Comparison of ENCODE assay signal across 24 cellular contexts in genomic region chr18:78017869-78018268, GRCh38.
DNase-seq lines count a peak whose midpoint lies in the region; ATAC-seq and TF ChIP-seq lines count a peak whose summit lies in the region.
"Had no signal": no experiment of that assay in that cellular context is flagged by ENCODE, and none has a peak within 500 bp of the region (broad histone marks: within the 10 kb centered on the region; RNA-seq: fewer than 3 reads in every experiment).

No MANE protein-coding gene starts in this region.

- H3K14ac ChIP-seq in H9 (ENCODE audit: insufficient read depth, low read length), result 0 out of 2 replicates have a peak overlapping the region, but pooled peaks have one; percentile 29

- peaks cover 3% of the 10 kb centered on the region for H3K23me2 ChIP-seq in H9 (ENCODE audit: insufficient read length, low read depth, low read length, poor library complexity, severe bottlenecking)

- no peaks in the 10 kb centered on the region for H3K79me1 ChIP-seq in H9 (ENCODE audit: insufficient read depth, low read depth, low read length, poor library complexity, severe bottlenecking)

- no peak for TF ChIP-seq EP300 in upper lobe of left lung (IDR thresholded peaks at IDR 0.05)

- intact Hi-C loops in Right ventricle myocardium inferior (cut with DNase I), result no loop called here
- intact Hi-C loops in heart right ventricle (cut with DNase I), result no loop called here

- H3K79me2 ChIP-seq in H9 (ENCODE audit: insufficient read depth, low read length), result no peaks in the 10 kb centered on the region

- H2BK12ac ChIP-seq in H9 (ENCODE audit: insufficient read length, low read depth, low read length), result no peak overlapping the region

- no peak overlapping the region for H3K27ac Mint-ChIP-seq in H9
- H3K27ac Mint-ChIP-seq in stimulated activated effector memory CD8-positive, alpha-beta T cell treated with anti-CD3 and anti-CD28 coated beads, Interleukin-12 subunit alpha, Interleukin-12 subunit beta, amount 100 ng/mL, for 72 hours, result no peak overlapping the region
- H3K27ac Mint-ChIP-seq in endodermal cell, result no peak overlapping the region
- H3K27ac Mint-ChIP-seq: B cell; CD4-positive, alpha-beta T cell; CD8-positive, alpha-beta T cell had no signal

- no peak overlapping the region for H3K56ac ChIP-seq in H9 (ENCODE audit: insufficient read length, low read depth, low read length)

- H3K36me3 ChIP-seq in heart right ventricle, result no peaks in the 10 kb centered on the region
- H3K36me3 ChIP-seq in upper lobe of left lung, result no peaks in the 10 kb centered on the region
- no peaks in the 10 kb centered on the region for H3K36me3 ChIP-seq in effector memory CD4-positive, alpha-beta T cell (ENCODE audit: control insufficient read depth, insufficient read depth, low read length)
- no peaks in the 10 kb centered on the region for H3K36me3 ChIP-seq in endodermal cell (ENCODE audit: control insufficient read depth, insufficient read depth, low read length)
- H3K36me3 ChIP-seq: BLaER1 treated with 17β-estradiol and CSF1 and Interleukin-3, amounts not matched to agents 10 nM and 100 nM had no signal

- H3K18ac ChIP-seq in H9 (ENCODE audit: insufficient read length, low read depth, low read length), result no peak overlapping the region

- WGBS in heart right ventricle, 2 donors, result 78 to 81% methylated on average over 8 of the region's 8 CpGs
- no CpG with 5 or more reads among the region's 8 CpGs for WGBS in H9 (ENCODE audit: extremely low coverage, insufficient read length, low lambda C conversion rate)
- WGBS in upper lobe of left lung, 2 donors, result 77 to 96% methylated on average over 4 to 7 of the region's 8 CpGs
- WGBS in endodermal cell (ENCODE audit: insufficient coverage in 1 of 2, insufficient read length in 1 of 2), 2 experiments, result 86 to 96% methylated on average over 3 to 8 of the region's 8 CpGs

- H3K27me3 Mint-ChIP-seq in H9 (ENCODE audit: low read depth), result peaks cover 43% of the 10 kb centered on the region
- H3K27me3 Mint-ChIP-seq in endodermal cell (ENCODE audit: insufficient read depth), result peaks cover 18% of the 10 kb centered on the region
- H3K27me3 Mint-ChIP-seq: B cell; CD4-positive, alpha-beta T cell had no signal

- H3K4me3 Mint-ChIP-seq in H9, result no peak overlapping the region
- H3K4me3 Mint-ChIP-seq in stimulated activated effector memory CD8-positive, alpha-beta T cell treated with anti-CD3 and anti-CD28 coated beads, Interleukin-12 subunit alpha, Interleukin-12 subunit beta, amount 100 ng/mL, for 72 hours, result no peak overlapping the region
- no peak overlapping the region for H3K4me3 Mint-ChIP-seq in endodermal cell
- H3K4me3 Mint-ChIP-seq: B cell; CD4-positive, alpha-beta T cell; CD8-positive, alpha-beta T cell had no signal

- TF ChIP-seq CTCF in heart right ventricle (IDR thresholded peaks at IDR 0.05) (no peak), H9 (conservative IDR thresholded peaks at IDR 0.05) (no peak), upper lobe of left lung (IDR thresholded peaks at IDR 0.05) (no peak), endodermal cell (conservative IDR thresholded peaks at IDR 0.05) (no peak)

- H3K9ac ChIP-seq in H9 (ENCODE audit: extremely low read depth, insufficient read length, low read length), result no peak overlapping the region
- no peak overlapping the region for H3K9ac ChIP-seq in endodermal cell (ENCODE audit: extremely low read depth, low read length, poor library complexity, severe bottlenecking)
- H3K9ac ChIP-seq: BLaER1 treated with 17β-estradiol and CSF1 and Interleukin-3, amounts not matched to agents 10 nM and 100 nM had no signal

- no peak overlapping the region for H4K8ac ChIP-seq in H9 (replicated peaks; ENCODE audit: insufficient read length, low read depth, low read length)

- no peaks in the 10 kb centered on the region for H3K36me3 Mint-ChIP-seq in H9 (ENCODE audit: insufficient read depth in 1 of 3, low read depth in 3 of 3)
- no peaks in the 10 kb centered on the region for H3K36me3 Mint-ChIP-seq in stimulated activated effector memory CD8-positive, alpha-beta T cell treated with anti-CD3 and anti-CD28 coated beads, Interleukin-12 subunit alpha, Interleukin-12 subunit beta, amount 100 ng/mL, for 72 hours
- H3K36me3 Mint-ChIP-seq in endodermal cell (ENCODE audit: low read depth), result no peaks in the 10 kb centered on the region
- H3K36me3 Mint-ChIP-seq: CD8-positive, alpha-beta T cell had no signal

- H2BK20ac ChIP-seq in H9 (ENCODE audit: low read depth, low read length, poor library complexity, severe bottlenecking), result no peak overlapping the region

- no peak overlapping the region for H4K91ac ChIP-seq in H9 (ENCODE audit: insufficient read length, low read depth, low read length)

- no peak overlapping the region for H3K23ac ChIP-seq in H9 (ENCODE audit: insufficient read length, low read depth, low read length)

- no peaks in the 10 kb centered on the region for H3K4me1 ChIP-seq in heart right ventricle
- H3K4me1 ChIP-seq in H9 (ENCODE audit: insufficient read depth, low read length), result peaks cover 2% of the 10 kb centered on the region; the same call in 1 of the 2 replicates
- H3K4me1 ChIP-seq in upper lobe of left lung, result no peaks in the 10 kb centered on the region
- H3K4me1 ChIP-seq in effector memory CD4-positive, alpha-beta T cell (ENCODE audit: control insufficient read depth, insufficient read depth, low read length, poor library complexity, severe bottlenecking), result no peaks in the 10 kb centered on the region
- H3K4me1 ChIP-seq in endodermal cell (ENCODE audit: control insufficient read depth, insufficient read depth, low read length), result no peaks in the 10 kb centered on the region
- H3K4me1 ChIP-seq: A549; BLaER1 treated with 17β-estradiol and CSF1 and Interleukin-3, amounts not matched to agents 10 nM and 100 nM; Caco-2 had no signal

- H4K20me1 ChIP-seq in H9 (ENCODE audit: control insufficient read depth, insufficient read depth, insufficient read length), result no peaks in the 10 kb centered on the region
- H4K20me1 ChIP-seq: BLaER1 treated with 17β-estradiol and CSF1 and Interleukin-3, amounts not matched to agents 10 nM and 100 nM had no signal

- peaks cover 8% of the 10 kb centered on the region in 2 experiments for H3K4me1 Mint-ChIP-seq in H9
- no peaks in the 10 kb centered on the region for H3K4me1 Mint-ChIP-seq in stimulated activated effector memory CD8-positive, alpha-beta T cell treated with anti-CD3 and anti-CD28 coated beads, Interleukin-12 subunit alpha, Interleukin-12 subunit beta, amount 100 ng/mL, for 72 hours
- peaks cover 8% of the 10 kb centered on the region for H3K4me1 Mint-ChIP-seq in endodermal cell
- H3K4me1 Mint-ChIP-seq: B cell had no signal

- no peak overlapping the region for H3K4ac ChIP-seq in H9 (ENCODE audit: low read depth, low read length)

- H4K5ac ChIP-seq in H9 (ENCODE audit: insufficient read length, low read depth, low read length), result no peak overlapping the region

- H3K9me3 ChIP-seq in heart right ventricle, result no peaks in the 10 kb centered on the region
- H3K9me3 ChIP-seq in H9 (ENCODE audit: control insufficient read depth, low read depth, low read length), result no peaks in the 10 kb centered on the region
- no peaks in the 10 kb centered on the region for H3K9me3 ChIP-seq in upper lobe of left lung
- H3K9me3 ChIP-seq in effector memory CD4-positive, alpha-beta T cell (ENCODE audit: control insufficient read depth, low read length), result no peaks in the 10 kb centered on the region
- no peaks in the 10 kb centered on the region for H3K9me3 ChIP-seq in endodermal cell (ENCODE audit: control insufficient read depth, low read length)
- H3K9me3 ChIP-seq: A549; BLaER1 treated with 17β-estradiol and CSF1 and Interleukin-3, amounts not matched to agents 10 nM and 100 nM; Caco-2 had no signal

- H3K4me2 ChIP-seq in H9 (ENCODE audit: insufficient read depth, insufficient read length, low read length), result no peak overlapping the region
- H3K4me2 ChIP-seq: A549; BLaER1 treated with 17β-estradiol and CSF1 and Interleukin-3, amounts not matched to agents 10 nM and 100 nM had no signal

- H3K4me3 ChIP-seq in heart right ventricle, result no peak overlapping the region
- no peak overlapping the region for H3K4me3 ChIP-seq in upper lobe of left lung
- H3K4me3 ChIP-seq in effector memory CD4-positive, alpha-beta T cell (ENCODE audit: insufficient read depth, low read depth, low read length, poor library complexity, severe bottlenecking), result no peak overlapping the region
- H3K4me3 ChIP-seq in endodermal cell (ENCODE audit: low read length), result no peak overlapping the region
- H3K4me3 ChIP-seq: A549; BLaER1 treated with 17β-estradiol and CSF1 and Interleukin-3, amounts not matched to agents 10 nM and 100 nM; GM12878 had no signal

- no peak overlapping the region for H2AFZ ChIP-seq in H9 (ENCODE audit: low read length)

- DNase-seq in Right ventricle myocardium inferior (ENCODE audit: missing footprints) (peak; percentile 63), heart right ventricle (no peak), H9 (no peak), upper lobe of left lung (peak in 1 of 2 donors; percentile 49), DMS153 treated with DMSO at 0.1 percent for 48 hours (lab: John Stamatoyannopoulos, UW; ENCODE audit: unreplicated experiment) (no peak), endodermal cell (no peak)
- no peak for DNase-seq in stimulated activated effector memory CD8-positive, alpha-beta T cell treated with anti-CD3 and anti-CD28 coated beads, Interleukin-12 subunit alpha, Interleukin-12 subunit beta, amount 100 ng/mL, for 72 hours (ENCODE audit: low spot score in 2 of 2)
- no peak for DNase-seq in effector memory CD4-positive, alpha-beta T cell
- DNase-seq: AML-193; Caco-2; Calu3; CD4-positive, alpha-beta T cell; CD8-positive, alpha-beta T cell; DMS53; DMS79; DND-41; EL; GDM1 had no signal

- no peak overlapping the region for H2BK120ac ChIP-seq in H9 (ENCODE audit: low read depth, low read length, poor library complexity, severe bottlenecking)

- no peak overlapping the region for H2BK5ac ChIP-seq in H9 (ENCODE audit: insufficient read length, low read length)

- H3K9me3 Mint-ChIP-seq in H9, result no peaks in the 10 kb centered on the region; a peak in 2 of 5 replicates
- H3K9me3 Mint-ChIP-seq in stimulated activated effector memory CD8-positive, alpha-beta T cell treated with anti-CD3 and anti-CD28 coated beads, Interleukin-12 subunit alpha, Interleukin-12 subunit beta, amount 100 ng/mL, for 72 hours, result no peaks in the 10 kb centered on the region
- no peaks in the 10 kb centered on the region for H3K9me3 Mint-ChIP-seq in endodermal cell
- H3K9me3 Mint-ChIP-seq: CD4-positive, alpha-beta T cell; CD8-positive, alpha-beta T cell had no signal

- no peak overlapping the region for H2BK15ac ChIP-seq in H9 (ENCODE audit: low read depth, low read length)

- H3K27ac ChIP-seq in heart right ventricle (no peak overlapping the region), H9 (ENCODE audit: insufficient read length, low read depth, low read length) (no peak overlapping the region), upper lobe of left lung (no peak overlapping the region), endodermal cell (ENCODE audit: low read depth, low read length) (no peak overlapping the region)
- no peak overlapping the region for H3K27ac ChIP-seq in effector memory CD4-positive, alpha-beta T cell (ENCODE audit: insufficient read depth, low read length, poor library complexity, severe bottlenecking)
- H3K27ac ChIP-seq: 22Rv1; A549; BLaER1 treated with 17β-estradiol and CSF1 and Interleukin-3, amounts not matched to agents 10 nM and 100 nM; C4-2B had no signal

- H3T11ph ChIP-seq in H9 (ENCODE audit: low read length), result no peak overlapping the region

- TF ChIP-seq POLR2A in upper lobe of left lung (IDR thresholded peaks at IDR 0.05), result no peak

- ATAC-seq in Right ventricle myocardium inferior (no peak), heart right ventricle (no peak), upper lobe of left lung (ENCODE audit: low FRiP score in 2 of 2) (peak; percentile 20 to 60)
- ATAC-seq in stimulated activated effector memory CD8-positive, alpha-beta T cell treated with anti-CD3 and anti-CD28 coated beads, Interleukin-12 subunit alpha, Interleukin-12 subunit beta, amount 100 ng/mL, for 72 hours, result peak; percentile 40
- ATAC-seq: A549; CD8-positive, alpha-beta T cell; GM12878 had no signal

- H3K27me3 ChIP-seq in heart right ventricle (peaks cover 0 to 19% (median 8%) of the 10 kb centered on the region in 7 donors), H9 (ENCODE audit: insufficient read depth, low read length) (peaks cover 12% of the 10 kb centered on the region; the same call in 1 of the 2 replicates), upper lobe of left lung (no peaks in the 10 kb centered on the region), endodermal cell (ENCODE audit: control insufficient read depth, insufficient read depth, low read length, poor library complexity, severe bottlenecking) (no peaks in the 10 kb centered on the region)
- H3K27me3 ChIP-seq in effector memory CD4-positive, alpha-beta T cell (replicated peaks; ENCODE audit: control insufficient read depth, insufficient read depth, low read length, poor library complexity, severe bottlenecking), result no peaks in the 10 kb centered on the region
- H3K27me3 ChIP-seq: BLaER1 treated with 17β-estradiol and CSF1 and Interleukin-3, amounts not matched to agents 10 nM and 100 nM had no signal

- no peak overlapping the region for H2AK5ac ChIP-seq in H9 (ENCODE audit: insufficient read length, low read length)

Comparison
In these comparisons a context has a peak if more than half of its experiments do, and no peak if none do; other contexts are left out.
1. ATAC-seq: peak in stimulated activated effector memory CD8-positive, alpha-beta T cell treated with anti-CD3 and anti-CD28 coated beads, Interleukin-12 subunit alpha, Interleukin-12 subunit beta, amount 100 ng/mL, for 72 hours (single experiment) and upper lobe of left lung (2 of 2); none in Right ventricle myocardium inferior (single experiment) and heart right ventricle (0 of 8).